9 cellular contexts compared by ENCODE assay signal in genomic region chr2:191571163-191571769, GRCh38.
DNase-seq lines count a peak whose midpoint lies in the region; ATAC-seq and TF ChIP-seq lines count a peak whose summit lies in the region.
"Had no signal": no experiment of that assay in that cellular context is flagged by ENCODE, and none has a peak within 500 bp of the region (broad histone marks: within the 10 kb centered on the region; RNA-seq: fewer than 3 reads in every experiment).

No MANE protein-coding gene starts in this region.

- intact Hi-C loops in left cardiac atrium (cut with DNase I): no loop called here

- peaks cover 36% of the 10 kb centered on the region for H3K4me1 Mint-ChIP-seq in activated CD8-positive, alpha-beta T cell treated with anti-CD3 and anti-CD28 coated beads, Interleukin-2, amount 10 ng/mL, durations not matched to agents 7 days and 5 days (ENCODE audit: low read depth)

- ATAC-seq in GM18867 (IDR thresholded peaks at IDR 0.05; ENCODE audit: unreplicated experiment) (peak; percentile 59), left cardiac atrium (peak; percentile 67 to 70), HG03442 (IDR thresholded peaks at IDR 0.05; ENCODE audit: unreplicated experiment) (no peak)
- peak; percentile 62 for ATAC-seq in activated CD8-positive, alpha-beta T cell treated with anti-CD3 and anti-CD28 coated beads, Interleukin-2, amount 10 ng/mL, durations not matched to agents 7 days and 5 days

- TF ChIP-seq CTCF in BJ (IDR thresholded peaks at IDR 0.05; ENCODE audit: insufficient read depth, low read depth, low read length): peak; percentile 28; the same call in 1 of the 2 replicates
- peak; percentile 54 for TF ChIP-seq CTCF in LNCaP clone FGC (IDR thresholded peaks at IDR 0.05; ENCODE audit: control insufficient read depth, extremely low read depth, insufficient read depth)

- no peak overlapping the region for H3K27ac Mint-ChIP-seq in activated CD8-positive, alpha-beta T cell treated with anti-CD3 and anti-CD28 coated beads, Interleukin-2, amount 10 ng/mL, durations not matched to agents 7 days and 5 days

- in situ Hi-C loops in G401 (cut with HindIII; ENCODE audit: low sequenced_read_pairs): no loop called here

- H3K4me3 ChIP-seq in BJ (ENCODE audit: low read depth, low read length) (no peak overlapping the region), LNCaP clone FGC (ENCODE audit: low read depth, low read length) (no peak overlapping the region), skeletal muscle satellite cell (ENCODE audit: low read length) (peak overlapping the region; percentile 56)
- H3K4me3 ChIP-seq: PC-9 had no signal

- no peaks in the 10 kb centered on the region for H3K9me3 Mint-ChIP-seq in activated CD8-positive, alpha-beta T cell treated with anti-CD3 and anti-CD28 coated beads, Interleukin-2, amount 10 ng/mL, durations not matched to agents 7 days and 5 days (ENCODE audit: insufficient read depth)

- H3K36me3 ChIP-seq in BJ (ENCODE audit: control insufficient read depth, insufficient read depth, low read length) (no peaks in the 10 kb centered on the region), skeletal muscle satellite cell (ENCODE audit: insufficient read depth, low read length) (no peaks in the 10 kb centered on the region)

- H3K4me1 ChIP-seq in skeletal muscle satellite cell (ENCODE audit: control insufficient read depth, insufficient read depth, low read length): peaks cover 14% of the 10 kb centered on the region

- POLR2A ChIA-PET in BJ (lab: Charles Lee): interaction anchor here (0.6 kb wide), 1 partner anchor 557 kb away, joined by 4 read pairs; no protein-coding TSS in a partner anchor
- POLR2A ChIA-PET in activated CD8-positive, alpha-beta T cell treated with anti-CD3 and anti-CD28 coated beads, Interleukin-2, amount 10 ng/mL, durations not matched to agents 7 days and 5 days (lab: Charles Lee): interaction anchor here (4.4 kb wide), 1 partner anchor 106 kb away, joined by 21 read pairs; the partner anchor contains the start of gene NABP1

- peaks cover 25% of the 10 kb centered on the region for H3K27me3 Mint-ChIP-seq in activated CD8-positive, alpha-beta T cell treated with anti-CD3 and anti-CD28 coated beads, Interleukin-2, amount 10 ng/mL, durations not matched to agents 7 days and 5 days (ENCODE audit: low read depth)

- CTCF ChIA-PET in BJ (lab: Yijun Ruan, JAX): interaction anchor here (2.2 kb wide), 1 partner anchor 120 kb away, joined by 8 read pairs; no protein-coding TSS in a partner anchor
- CTCF ChIA-PET in activated CD8-positive, alpha-beta T cell treated with anti-CD3 and anti-CD28 coated beads, Interleukin-2, amount 10 ng/mL, durations not matched to agents 7 days and 5 days (lab: Charles Lee): interaction anchor here (0.6 to 1.9 kb wide), 9 partner anchors 46 to 591 kb away, joined by 3 to 9 read pairs (median 4); partner anchors contain the start of gene NABP1

- peak overlapping the region; percentile 72 for H3K4me2 ChIP-seq in skeletal muscle satellite cell (ENCODE audit: low read length)
- H3K4me2 ChIP-seq: PC-9 had no signal

- peak overlapping the region; percentile 61 for H3K9ac ChIP-seq in skeletal muscle satellite cell (ENCODE audit: low read depth, low read length)

- H3K36me3 Mint-ChIP-seq in activated CD8-positive, alpha-beta T cell treated with anti-CD3 and anti-CD28 coated beads, Interleukin-2, amount 10 ng/mL, durations not matched to agents 7 days and 5 days (ENCODE audit: low read depth): no peaks in the 10 kb centered on the region

- peak overlapping the region; percentile 50 for H3K4me3 Mint-ChIP-seq in activated CD8-positive, alpha-beta T cell treated with anti-CD3 and anti-CD28 coated beads, Interleukin-2, amount 10 ng/mL, durations not matched to agents 7 days and 5 days

- no peaks in the 10 kb centered on the region for H3K9me3 ChIP-seq in skeletal muscle satellite cell (replicated peaks; ENCODE audit: low read length)

- no peak for DNase-seq in BJ (ENCODE audit: low read depth)
- DNase-seq in LNCaP clone FGC (ENCODE audit: low read depth): no peak
- peak; percentile 52 for DNase-seq in activated CD8-positive, alpha-beta T cell treated with anti-CD3 and anti-CD28 coated beads, Interleukin-2, amount 10 ng/mL, durations not matched to agents 7 days and 5 days
- no peak for DNase-seq in left cardiac atrium
- DNase-seq in G401 (ENCODE audit: low spot score): no peak

- H3K27me3 ChIP-seq in BJ (ENCODE audit: control insufficient read depth, insufficient read depth, low read length): no peaks in the 10 kb centered on the region
- no peaks in the 10 kb centered on the region for H3K27me3 ChIP-seq in skeletal muscle satellite cell (ENCODE audit: control insufficient read depth, insufficient read depth, low read length)
